Comparison of ENCODE assay signal across 1 cellular context in genomic region chr20:37727247-37727956, GRCh38.
TF ChIP-seq lines count a peak whose summit lies in the region.

No MANE protein-coding gene starts in this region.

TF ChIP-seq in HepG2, 621 proteins besides CTCF, POLR2A, EP300 and RAD21 (continued from another document):
- TF ChIP-seq POLR2G (IDR thresholded peaks at IDR 0.05; ENCODE audit: low read depth, low read length) (no peak), KAT8 (CRISPR knock-in tag; IDR thresholded peaks at IDR 0.05) (no peak), ISL2 (CRISPR knock-in tag; IDR thresholded peaks at IDR 0.05) (no peak), ZNF670 (CRISPR knock-in tag; IDR thresholded peaks at IDR 0.05; ENCODE audit: borderline replicate concordance) (no peak), ZNF343 (CRISPR knock-in tag; IDR thresholded peaks at IDR 0.05) (no peak), SP5 (CRISPR knock-in tag; IDR thresholded peaks at IDR 0.05; ENCODE audit: borderline replicate concordance, low read depth) (no peak), NFIB (CRISPR knock-in tag; IDR thresholded peaks at IDR 0.05; ENCODE audit: borderline replicate concordance) (no peak), CC2D1A (CRISPR knock-in tag; IDR thresholded peaks at IDR 0.05) (no peak)
- TF ChIP-seq, protein P1, sequence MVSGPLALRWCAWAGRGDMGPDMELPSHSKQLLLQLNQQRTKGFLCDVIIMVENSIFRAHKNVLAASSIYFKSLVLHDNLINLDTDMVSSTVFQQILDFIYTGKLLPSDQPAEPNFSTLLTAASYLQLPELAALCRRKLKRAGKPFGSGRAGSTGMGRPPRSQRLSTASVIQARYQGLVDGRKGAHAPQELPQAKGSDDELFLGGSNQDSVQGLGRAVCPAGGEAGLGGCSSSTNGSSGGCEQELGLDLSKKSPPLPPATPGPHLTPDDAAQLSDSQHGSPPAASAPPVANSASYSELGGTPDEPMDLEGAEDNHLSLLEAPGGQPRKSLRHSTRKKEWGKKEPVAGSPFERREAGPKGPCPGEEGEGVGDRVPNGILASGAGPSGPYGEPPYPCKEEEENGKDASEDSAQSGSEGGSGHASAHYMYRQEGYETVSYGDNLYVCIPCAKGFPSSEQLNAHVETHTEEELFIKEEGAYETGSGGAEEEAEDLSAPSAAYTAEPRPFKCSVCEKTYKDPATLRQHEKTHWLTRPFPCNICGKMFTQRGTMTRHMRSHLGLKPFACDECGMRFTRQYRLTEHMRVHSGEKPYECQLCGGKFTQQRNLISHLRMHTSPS (CRISPR knock-in tag; IDR thresholded peaks at IDR 0.05; ENCODE audit: low read depth): peak; percentile 33; the same call in 1 of the 2 replicates
- TF ChIP-seq, protein P2, sequence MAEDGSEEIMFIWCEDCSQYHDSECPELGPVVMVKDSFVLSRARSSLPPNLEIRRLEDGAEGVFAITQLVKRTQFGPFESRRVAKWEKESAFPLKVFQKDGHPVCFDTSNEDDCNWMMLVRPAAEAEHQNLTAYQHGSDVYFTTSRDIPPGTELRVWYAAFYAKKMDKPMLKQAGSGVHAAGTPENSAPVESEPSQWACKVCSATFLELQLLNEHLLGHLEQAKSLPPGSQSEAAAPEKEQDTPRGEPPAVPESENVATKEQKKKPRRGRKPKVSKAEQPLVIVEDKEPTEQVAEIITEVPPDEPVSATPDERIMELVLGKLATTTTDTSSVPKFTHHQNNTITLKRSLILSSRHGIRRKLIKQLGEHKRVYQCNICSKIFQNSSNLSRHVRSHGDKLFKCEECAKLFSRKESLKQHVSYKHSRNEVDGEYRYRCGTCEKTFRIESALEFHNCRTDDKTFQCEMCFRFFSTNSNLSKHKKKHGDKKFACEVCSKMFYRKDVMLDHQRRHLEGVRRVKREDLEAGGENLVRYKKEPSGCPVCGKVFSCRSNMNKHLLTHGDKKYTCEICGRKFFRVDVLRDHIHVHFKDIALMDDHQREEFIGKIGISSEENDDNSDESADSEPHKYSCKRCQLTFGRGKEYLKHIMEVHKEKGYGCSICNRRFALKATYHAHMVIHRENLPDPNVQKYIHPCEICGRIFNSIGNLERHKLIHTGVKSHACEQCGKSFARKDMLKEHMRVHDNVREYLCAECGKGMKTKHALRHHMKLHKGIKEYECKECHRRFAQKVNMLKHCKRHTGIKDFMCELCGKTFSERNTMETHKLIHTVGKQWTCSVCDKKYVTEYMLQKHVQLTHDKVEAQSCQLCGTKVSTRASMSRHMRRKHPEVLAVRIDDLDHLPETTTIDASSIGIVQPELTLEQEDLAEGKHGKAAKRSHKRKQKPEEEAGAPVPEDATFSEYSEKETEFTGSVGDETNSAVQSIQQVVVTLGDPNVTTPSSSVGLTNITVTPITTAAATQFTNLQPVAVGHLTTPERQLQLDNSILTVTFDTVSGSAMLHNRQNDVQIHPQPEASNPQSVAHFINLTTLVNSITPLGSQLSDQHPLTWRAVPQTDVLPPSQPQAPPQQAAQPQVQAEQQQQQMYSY (CRISPR knock-in tag; IDR thresholded peaks at IDR 0.05): no peak
- TF ChIP-seq, protein P3, sequence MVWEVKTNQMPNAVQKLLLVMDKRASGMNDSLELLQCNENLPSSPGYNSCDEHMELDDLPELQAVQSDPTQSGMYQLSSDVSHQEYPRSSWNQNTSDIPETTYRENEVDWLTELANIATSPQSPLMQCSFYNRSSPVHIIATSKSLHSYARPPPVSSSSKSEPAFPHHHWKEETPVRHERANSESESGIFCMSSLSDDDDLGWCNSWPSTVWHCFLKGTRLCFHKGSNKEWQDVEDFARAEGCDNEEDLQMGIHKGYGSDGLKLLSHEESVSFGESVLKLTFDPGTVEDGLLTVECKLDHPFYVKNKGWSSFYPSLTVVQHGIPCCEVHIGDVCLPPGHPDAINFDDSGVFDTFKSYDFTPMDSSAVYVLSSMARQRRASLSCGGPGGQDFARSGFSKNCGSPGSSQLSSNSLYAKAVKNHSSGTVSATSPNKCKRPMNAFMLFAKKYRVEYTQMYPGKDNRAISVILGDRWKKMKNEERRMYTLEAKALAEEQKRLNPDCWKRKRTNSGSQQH (CRISPR knock-in tag; IDR thresholded peaks at IDR 0.05; ENCODE audit: low read depth): no peak
